9 cellular contexts compared by ENCODE assay signal in genomic region chr6:158219229-158219628, GRCh38. TPM values are rescaled to one million over a fixed set of nuclear protein-coding genes. Genes with fewer than 3 reads are reported as not detected.
A peak's percentile ranks its signal among the peaks of the same experiment; 100 is the strongest.
DNase-seq lines count a peak whose midpoint lies in the region; ATAC-seq and TF ChIP-seq lines count a peak whose summit lies in the region.
"Had no signal": no experiment of that assay in that cellular context is flagged by ENCODE, and none has a peak within 500 bp of the region (broad histone marks: within the 10 kb centered on the region; RNA-seq: fewer than 3 reads in every experiment).

No MANE protein-coding gene starts in this region.

- DNase-seq in NCI-H146 (lab: John Stamatoyannopoulos, UW) = peak; percentile 10
- no peak for DNase-seq in NCI-H146 treated with DMSO at 0.1 percent for 48 hours (lab: John Stamatoyannopoulos, UW; ENCODE audit: unreplicated experiment)
- no peak for DNase-seq in Panc1 (ENCODE audit: low read depth, low spot score)
- DNase-seq in fibroblast of pulmonary artery (ENCODE audit: low read depth) = peak; percentile 94
- peak; percentile 94 for DNase-seq in stromal cell of bone marrow (ENCODE audit: low read depth)
- DNase-seq: esophagus squamous epithelium had no signal

- no peaks in the 10 kb centered on the region for H3K36me3 ChIP-seq in Panc1 (ENCODE audit: control insufficient read depth, insufficient read depth, low read length)
- H3K36me3 ChIP-seq: esophagus squamous epithelium had no signal

- no peak for TF ChIP-seq CTCF in Panc1 (IDR thresholded peaks at IDR 0.05)
- TF ChIP-seq CTCF in fibroblast of pulmonary artery (IDR thresholded peaks at IDR 0.05; ENCODE audit: low read length, missing control alignments) = no peak

- BruUV-seq in Panc1 (replicated peaks; lab: Mats Ljungman, UMichigan) = no TSS peak

- no peaks in the 10 kb centered on the region for H3K27me3 ChIP-seq in Panc1 (ENCODE audit: control insufficient read depth, insufficient read depth, low read length)
- H3K27me3 ChIP-seq: esophagus squamous epithelium had no signal

- H3K4me3 ChIP-seq in Panc1 (ENCODE audit: low read depth in 2 of 2, low read length in 2 of 2) (no peak overlapping the region), fibroblast of pulmonary artery (replicated peaks; ENCODE audit: low read depth, low read length) (no peak overlapping the region)
- H3K4me3 ChIP-seq: esophagus squamous epithelium had no signal

- ATAC-seq in Panc1 = no peak
- ATAC-seq in GM21528 (IDR thresholded peaks at IDR 0.05; ENCODE audit: low FRiP score, unreplicated experiment) = no peak
- ATAC-seq in HG02885 (IDR thresholded peaks at IDR 0.05; ENCODE audit: poor library complexity, unreplicated experiment) = no peak
- ATAC-seq in GM21619 (IDR thresholded peaks at IDR 0.05; ENCODE audit: unreplicated experiment) = no peak

- no peaks in the 10 kb centered on the region for H3K9me3 ChIP-seq in Panc1 (ENCODE audit: control insufficient read depth, insufficient read depth, low read depth, low read length)
- H3K9me3 ChIP-seq: esophagus squamous epithelium had no signal

- CTCF ChIA-PET in Panc1 (lab: Charles Lee) = no interaction called here

- POLR2A ChIA-PET in Panc1 (lab: Charles Lee) = no interaction called here

- intact Hi-C loops in Panc1 (cut with micrococcal nuclease; ENCODE audit: unreplicated experiment) = no loop called here

- no peaks in the 10 kb centered on the region for H3K4me1 ChIP-seq in Panc1 (ENCODE audit: control insufficient read depth, insufficient read depth, low read length)
- H3K4me1 ChIP-seq: esophagus squamous epithelium had no signal

- peak overlapping the region; percentile 8; the same call in 1 of the 2 replicates for H3K27ac ChIP-seq in Panc1 (ENCODE audit: low read length)

- in situ Hi-C loops in Panc1 (cut with HindIII; ENCODE audit: low pct_unique_long_range_greater_than_20kb, low sequenced_read_pairs) = no loop called here

RNA-seq across cellular contexts. Expression of gene GTF2H5, which starts 51.1 kb away (rescaled TPM):
- 54.4 TPM for total RNA-seq in Panc1 (2021; ENCODE audit: unreplicated experiment)
- polyA plus RNA-seq in Panc1 (2012; ENCODE audit: insufficient read length) = 37.8 TPM

RNA-seq across cellular contexts. Expression of gene SERAC1, which starts 51.2 kb away (rescaled TPM):
- total RNA-seq in Panc1 (2021; ENCODE audit: unreplicated experiment) = 8.2 TPM
- 4.7 TPM for polyA plus RNA-seq in Panc1 (2012; ENCODE audit: insufficient read length)

Comparison
In these comparisons a context has a peak if more than half of its experiments do, and no peak if none do; other contexts are left out.
1. DNase-seq: peak in NCI-H146 (single experiment), fibroblast of pulmonary artery (single experiment) and stromal cell of bone marrow (single experiment); none in NCI-H146 treated with DMSO at 0.1 percent for 48 hours (single experiment) and Panc1 (single experiment).